Comparison of ENCODE assay signal across 1 cellular context in the genomic region with DNA sequence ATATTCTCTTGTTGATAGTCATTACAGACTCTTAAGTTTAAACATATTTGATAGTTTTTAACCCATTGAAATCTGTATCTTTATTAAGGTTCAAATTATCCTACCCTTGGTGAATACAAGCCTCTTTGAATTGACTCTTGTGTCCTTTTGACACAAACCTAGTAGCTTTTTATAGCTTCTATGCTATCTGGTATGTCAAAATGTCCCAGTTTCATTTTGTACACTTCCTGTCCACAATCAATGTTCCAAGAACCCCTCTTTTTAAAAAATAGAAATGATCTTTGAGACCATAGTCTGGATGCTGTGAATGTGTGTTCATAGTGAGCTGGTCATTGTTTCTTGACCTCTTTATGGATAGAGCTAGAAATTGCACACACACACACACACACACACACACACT.
TF ChIP-seq lines count a peak whose summit lies in the region.

No MANE protein-coding gene starts in this region.

TF ChIP-seq in H1, 55 proteins besides CTCF, POLR2A, EP300 and RAD21 (continued from another document):
- TF ChIP-seq, protein P1, sequence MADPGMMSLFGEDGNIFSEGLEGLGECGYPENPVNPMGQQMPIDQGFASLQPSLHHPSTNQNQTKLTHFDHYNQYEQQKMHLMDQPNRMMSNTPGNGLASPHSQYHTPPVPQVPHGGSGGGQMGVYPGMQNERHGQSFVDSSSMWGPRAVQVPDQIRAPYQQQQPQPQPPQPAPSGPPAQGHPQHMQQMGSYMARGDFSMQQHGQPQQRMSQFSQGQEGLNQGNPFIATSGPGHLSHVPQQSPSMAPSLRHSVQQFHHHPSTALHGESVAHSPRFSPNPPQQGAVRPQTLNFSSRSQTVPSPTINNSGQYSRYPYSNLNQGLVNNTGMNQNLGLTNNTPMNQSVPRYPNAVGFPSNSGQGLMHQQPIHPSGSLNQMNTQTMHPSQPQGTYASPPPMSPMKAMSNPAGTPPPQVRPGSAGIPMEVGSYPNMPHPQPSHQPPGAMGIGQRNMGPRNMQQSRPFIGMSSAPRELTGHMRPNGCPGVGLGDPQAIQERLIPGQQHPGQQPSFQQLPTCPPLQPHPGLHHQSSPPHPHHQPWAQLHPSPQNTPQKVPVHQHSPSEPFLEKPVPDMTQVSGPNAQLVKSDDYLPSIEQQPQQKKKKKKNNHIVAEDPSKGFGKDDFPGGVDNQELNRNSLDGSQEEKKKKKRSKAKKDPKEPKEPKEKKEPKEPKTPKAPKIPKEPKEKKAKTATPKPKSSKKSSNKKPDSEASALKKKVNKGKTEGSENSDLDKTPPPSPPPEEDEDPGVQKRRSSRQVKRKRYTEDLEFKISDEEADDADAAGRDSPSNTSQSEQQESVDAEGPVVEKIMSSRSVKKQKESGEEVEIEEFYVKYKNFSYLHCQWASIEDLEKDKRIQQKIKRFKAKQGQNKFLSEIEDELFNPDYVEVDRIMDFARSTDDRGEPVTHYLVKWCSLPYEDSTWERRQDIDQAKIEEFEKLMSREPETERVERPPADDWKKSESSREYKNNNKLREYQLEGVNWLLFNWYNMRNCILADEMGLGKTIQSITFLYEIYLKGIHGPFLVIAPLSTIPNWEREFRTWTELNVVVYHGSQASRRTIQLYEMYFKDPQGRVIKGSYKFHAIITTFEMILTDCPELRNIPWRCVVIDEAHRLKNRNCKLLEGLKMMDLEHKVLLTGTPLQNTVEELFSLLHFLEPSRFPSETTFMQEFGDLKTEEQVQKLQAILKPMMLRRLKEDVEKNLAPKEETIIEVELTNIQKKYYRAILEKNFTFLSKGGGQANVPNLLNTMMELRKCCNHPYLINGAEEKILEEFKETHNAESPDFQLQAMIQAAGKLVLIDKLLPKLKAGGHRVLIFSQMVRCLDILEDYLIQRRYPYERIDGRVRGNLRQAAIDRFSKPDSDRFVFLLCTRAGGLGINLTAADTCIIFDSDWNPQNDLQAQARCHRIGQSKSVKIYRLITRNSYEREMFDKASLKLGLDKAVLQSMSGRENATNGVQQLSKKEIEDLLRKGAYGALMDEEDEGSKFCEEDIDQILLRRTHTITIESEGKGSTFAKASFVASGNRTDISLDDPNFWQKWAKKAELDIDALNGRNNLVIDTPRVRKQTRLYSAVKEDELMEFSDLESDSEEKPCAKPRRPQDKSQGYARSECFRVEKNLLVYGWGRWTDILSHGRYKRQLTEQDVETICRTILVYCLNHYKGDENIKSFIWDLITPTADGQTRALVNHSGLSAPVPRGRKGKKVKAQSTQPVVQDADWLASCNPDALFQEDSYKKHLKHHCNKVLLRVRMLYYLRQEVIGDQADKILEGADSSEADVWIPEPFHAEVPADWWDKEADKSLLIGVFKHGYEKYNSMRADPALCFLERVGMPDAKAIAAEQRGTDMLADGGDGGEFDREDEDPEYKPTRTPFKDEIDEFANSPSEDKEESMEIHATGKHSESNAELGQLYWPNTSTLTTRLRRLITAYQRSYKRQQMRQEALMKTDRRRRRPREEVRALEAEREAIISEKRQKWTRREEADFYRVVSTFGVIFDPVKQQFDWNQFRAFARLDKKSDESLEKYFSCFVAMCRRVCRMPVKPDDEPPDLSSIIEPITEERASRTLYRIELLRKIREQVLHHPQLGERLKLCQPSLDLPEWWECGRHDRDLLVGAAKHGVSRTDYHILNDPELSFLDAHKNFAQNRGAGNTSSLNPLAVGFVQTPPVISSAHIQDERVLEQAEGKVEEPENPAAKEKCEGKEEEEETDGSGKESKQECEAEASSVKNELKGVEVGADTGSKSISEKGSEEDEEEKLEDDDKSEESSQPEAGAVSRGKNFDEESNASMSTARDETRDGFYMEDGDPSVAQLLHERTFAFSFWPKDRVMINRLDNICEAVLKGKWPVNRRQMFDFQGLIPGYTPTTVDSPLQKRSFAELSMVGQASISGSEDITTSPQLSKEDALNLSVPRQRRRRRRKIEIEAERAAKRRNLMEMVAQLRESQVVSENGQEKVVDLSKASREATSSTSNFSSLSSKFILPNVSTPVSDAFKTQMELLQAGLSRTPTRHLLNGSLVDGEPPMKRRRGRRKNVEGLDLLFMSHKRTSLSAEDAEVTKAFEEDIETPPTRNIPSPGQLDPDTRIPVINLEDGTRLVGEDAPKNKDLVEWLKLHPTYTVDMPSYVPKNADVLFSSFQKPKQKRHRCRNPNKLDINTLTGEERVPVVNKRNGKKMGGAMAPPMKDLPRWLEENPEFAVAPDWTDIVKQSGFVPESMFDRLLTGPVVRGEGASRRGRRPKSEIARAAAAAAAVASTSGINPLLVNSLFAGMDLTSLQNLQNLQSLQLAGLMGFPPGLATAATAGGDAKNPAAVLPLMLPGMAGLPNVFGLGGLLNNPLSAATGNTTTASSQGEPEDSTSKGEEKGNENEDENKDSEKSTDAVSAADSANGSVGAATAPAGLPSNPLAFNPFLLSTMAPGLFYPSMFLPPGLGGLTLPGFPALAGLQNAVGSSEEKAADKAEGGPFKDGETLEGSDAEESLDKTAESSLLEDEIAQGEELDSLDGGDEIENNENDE (IDR thresholded peaks at IDR 0.05; ENCODE audit: insufficient replicate concordance, low read length): no peak
- TF ChIP-seq CBX5 (IDR thresholded peaks at IDR 0.05; ENCODE audit: low read depth, low read length) (no peak), CREB1 (IDR thresholded peaks at IDR 0.05) (no peak), JUND (IDR thresholded peaks at IDR 0.05; ENCODE audit: low read length) (no peak), ZNF274 (IDR thresholded peaks at IDR 0.05; ENCODE audit: borderline replicate concordance, extremely low read depth, low read length) (no peak), SP4 (IDR thresholded peaks at IDR 0.05; ENCODE audit: low read length) (no peak), SIX5 (IDR thresholded peaks at IDR 0.05; ENCODE audit: low read depth, low read length) (no peak), KDM1A (IDR thresholded peaks at IDR 0.05; ENCODE audit: borderline replicate concordance, low read length) (no peak), SUZ12 (IDR thresholded peaks at IDR 0.05; ENCODE audit: low read length) (no peak), PHF8 (conservative IDR thresholded peaks at IDR 0.05; ENCODE audit: low read depth, low read length) (no peak), RXRA (IDR thresholded peaks at IDR 0.05; ENCODE audit: insufficient read depth, low read depth, low read length) (no peak)
- TF ChIP-seq, protein P2, sequence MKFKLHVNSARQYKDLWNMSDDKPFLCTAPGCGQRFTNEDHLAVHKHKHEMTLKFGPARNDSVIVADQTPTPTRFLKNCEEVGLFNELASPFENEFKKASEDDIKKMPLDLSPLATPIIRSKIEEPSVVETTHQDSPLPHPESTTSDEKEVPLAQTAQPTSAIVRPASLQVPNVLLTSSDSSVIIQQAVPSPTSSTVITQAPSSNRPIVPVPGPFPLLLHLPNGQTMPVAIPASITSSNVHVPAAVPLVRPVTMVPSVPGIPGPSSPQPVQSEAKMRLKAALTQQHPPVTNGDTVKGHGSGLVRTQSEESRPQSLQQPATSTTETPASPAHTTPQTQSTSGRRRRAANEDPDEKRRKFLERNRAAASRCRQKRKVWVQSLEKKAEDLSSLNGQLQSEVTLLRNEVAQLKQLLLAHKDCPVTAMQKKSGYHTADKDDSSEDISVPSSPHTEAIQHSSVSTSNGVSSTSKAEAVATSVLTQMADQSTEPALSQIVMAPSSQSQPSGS (IDR thresholded peaks at IDR 0.05; ENCODE audit: low read length): no peak
